8 cellular contexts compared by ENCODE assay signal in genomic region chr1:167629681-167630567, GRCh38. TPM values are rescaled to one million over a fixed set of nuclear protein-coding genes. Genes with fewer than 3 reads are reported as not detected.
DNase-seq lines count a peak whose midpoint lies in the region; ATAC-seq and TF ChIP-seq lines count a peak whose summit lies in the region.

A gene with protein sequence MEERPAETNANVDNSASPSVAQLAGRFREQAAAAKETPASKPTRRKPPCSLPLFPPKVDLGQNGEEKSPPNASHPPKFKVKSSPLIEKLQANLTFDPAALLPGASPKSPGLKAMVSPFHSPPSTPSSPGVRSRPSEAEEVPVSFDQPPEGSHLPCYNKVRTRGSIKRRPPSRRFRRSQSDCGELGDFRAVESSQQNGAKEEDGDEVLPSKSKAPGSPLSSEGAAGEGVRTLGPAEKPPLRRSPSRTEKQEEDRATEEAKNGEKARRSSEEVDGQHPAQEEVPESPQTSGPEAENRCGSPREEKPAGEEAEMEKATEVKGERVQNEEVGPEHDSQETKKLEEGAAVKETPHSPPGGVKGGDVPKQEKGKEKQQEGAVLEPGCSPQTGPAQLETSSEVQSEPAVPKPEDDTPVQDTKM (plus strand): TSS chr1:167630232. CDS start chr1:167630424, 192 bp downstream.

- no peaks in the 10 kb centered on the region for H3K9me3 ChIP-seq in CD8-positive, alpha-beta T cell (ENCODE audit: low read length)
- H3K9me3 ChIP-seq in liver (ENCODE audit: control insufficient read depth in 4 of 4, low read length in 3 of 4), result no peaks in the 10 kb centered on the region

- peaks cover 69% of the 10 kb centered on the region for H3K4me1 ChIP-seq in CD8-positive, alpha-beta T cell (ENCODE audit: insufficient read depth, low read length)
- H3K4me1 ChIP-seq in liver (ENCODE audit: control insufficient read depth in 4 of 4, insufficient read depth in 4 of 4, low read length in 3 of 4), result peaks cover 0 to 9% (median 4%) of the 10 kb centered on the region in 4 donors

- CTCF ChIA-PET in CD8-positive, alpha-beta T cell (lab: Charles Lee), result interaction anchor here (0.8 to 4.4 kb wide), 7 partner anchors 8 to 85 kb away, joined by 3 to 59 read pairs (median 5); no protein-coding TSS in a partner anchor

- peaks cover 37% of the 10 kb centered on the region for H3K36me3 Mint-ChIP-seq in CD8-positive, alpha-beta T cell

- peak in 6 of 7 experiments; percentile 47 to 78 (median 52) for DNase-seq in CD8-positive, alpha-beta T cell
- DNase-seq in UCSD-AML1 (lab: John Stamatoyannopoulos, UW; ENCODE audit: unreplicated experiment), result peak; percentile 51
- peak in 6 of 61 donors; percentile 17 to 55 (median 30) for DNase-seq in caudate nucleus (lab: John Stamatoyannopoulos, UW)
- peak in 2 of 3 donors; percentile 39 to 51 for DNase-seq in stimulated activated CD4-positive, alpha-beta T cell treated with anti-CD3 and anti-CD28 coated beads, TNF-alpha, amount 100 ng/mL, for 48 hours (ENCODE audit: low read depth in 3 of 3)

- H3K27me3 ChIP-seq in CD8-positive, alpha-beta T cell (ENCODE audit: insufficient read depth, low read length), result no peaks in the 10 kb centered on the region
- H3K27me3 ChIP-seq in liver (ENCODE audit: control insufficient read depth in 4 of 4, insufficient read depth in 4 of 4, low read length in 3 of 4), result no peaks in the 10 kb centered on the region

- peak within 1 kb of the TSS; percentile 97 for H3K27ac Mint-ChIP-seq in CD8-positive, alpha-beta T cell

- peaks cover 5% of the 10 kb centered on the region for H3K36me3 ChIP-seq in CD8-positive, alpha-beta T cell (ENCODE audit: insufficient read depth, low read length)
- H3K36me3 ChIP-seq in liver (ENCODE audit: control insufficient read depth in 4 of 4, insufficient read depth in 3 of 4, low read depth in 1 of 4, low read length in 3 of 4), result no peaks in the 10 kb centered on the region

- peak within 1 kb of the TSS; percentile 95 for H3K4me3 Mint-ChIP-seq in CD8-positive, alpha-beta T cell

- peak within 1 kb of the TSS; percentile 67 for H3K27ac ChIP-seq in CD8-positive, alpha-beta T cell (ENCODE audit: low read depth, low read length)
- H3K27ac ChIP-seq in caudate nucleus (ENCODE audit: low read depth, low read length) (peak within 1 kb of the TSS; percentile 80), liver (ENCODE audit: low read depth in 1 of 2, low read length in 2 of 2) (peak within 1 kb of the TSS; percentile 58 to 79)

- peak within 1 kb of the TSS; percentile 21 to 50 for H3K9ac ChIP-seq in liver (ENCODE audit: low read depth in 1 of 2, low read length in 2 of 2)

- intact Hi-C loops in CD8-positive, alpha-beta T cell (cut with DNase I, micrococcal nuclease), result loop anchor here (2.0 to 10.0 kb wide), 5 partner anchors 85 to 755 kb away; partner anchors contain the start of genes DCAF6 (in 1 of the 2), MPC2 (in 1 of the 2), POU2F1 (in 1 of the 2) and TADA1 (in 1 of the 2)

- 7% methylated on average over 62 of the region's 62 CpGs for WGBS in liver

- no peaks in the 10 kb centered on the region for H3K27me3 Mint-ChIP-seq in CD8-positive, alpha-beta T cell (ENCODE audit: low read depth)

- peaks cover 9% of the 10 kb centered on the region for H3K9me3 Mint-ChIP-seq in CD8-positive, alpha-beta T cell

- TF ChIP-seq RAD21 in liver (IDR thresholded peaks at IDR 0.05), result no peak

- peaks cover 76% of the 10 kb centered on the region for H3K4me1 Mint-ChIP-seq in CD8-positive, alpha-beta T cell (ENCODE audit: low read depth)

- POLR2A ChIA-PET in CD8-positive, alpha-beta T cell (lab: Charles Lee), result interaction anchor here (1.3 to 10.0 kb wide), 4 partner anchors 8 to 409 kb away, joined by 3 to 86 read pairs (median 22); partner anchors contain the start of gene POU2F1

- H3K4me3 ChIP-seq in CD8-positive, alpha-beta T cell (ENCODE audit: low read depth, low read length), result peak within 1 kb of the TSS; percentile 77
- H3K4me3 ChIP-seq in liver (ENCODE audit: low read depth in 1 of 3, low read length in 3 of 3), result peak within 1 kb of the TSS; percentile 50 to 67 (median 66)

- TF ChIP-seq CTCF in CD8-positive, alpha-beta T cell (IDR thresholded peaks at IDR 0.05), result no peak
- TF ChIP-seq CTCF in liver (IDR thresholded peaks at IDR 0.05; ENCODE audit: low read depth, low read length, missing input control), result no peak

- peak; percentile 13 for ATAC-seq in CD8-positive, alpha-beta T cell
- ATAC-seq in HG02973 (IDR thresholded peaks at IDR 0.05; ENCODE audit: unreplicated experiment), result peak; percentile 23
- ATAC-seq in GM21717 (IDR thresholded peaks at IDR 0.05; ENCODE audit: unreplicated experiment), result no peak
- no peak for ATAC-seq in GM21526 (IDR thresholded peaks at IDR 0.05; ENCODE audit: low FRiP score, unreplicated experiment)

TF ChIP-seq in liver, 16 proteins besides CTCF, POLR2A, EP300 and RAD21:
- TF ChIP-seq GABPA (IDR thresholded peaks at IDR 0.05 in 1 of 2, conservative IDR thresholded peaks at IDR 0.05 in 1 of 2), result no peak
- no peak for TF ChIP-seq HNF4A (conservative IDR thresholded peaks at IDR 0.05)
- TF ChIP-seq JUND (IDR thresholded peaks at IDR 0.05), result no peak
- TF ChIP-seq YY1 (IDR thresholded peaks at IDR 0.05), result no peak
- TF ChIP-seq HNF4G (IDR thresholded peaks at IDR 0.05), result no peak
- TF ChIP-seq NR2F2 (IDR thresholded peaks at IDR 0.05), result no peak

RNA-seq across cellular contexts. Expression of the gene that starts here (rescaled TPM):
- total RNA-seq in CD8-positive, alpha-beta T cell, result 10 to 100 TPM; 42.4 to 44.3 TPM
- 10 to 100 TPM in 1 of 2 donors, 1 to 10 TPM in 1; 8.3 to 15.0 TPM for total RNA-seq in liver
- 1 to 10 TPM; 3.1 to 3.8 TPM for polyA plus RNA-seq in liver

Comparison
In these comparisons a context has a peak if more than half of its experiments do, and no peak if none do; other contexts are left out.
1. ATAC-seq: peak in CD8-positive, alpha-beta T cell (single experiment) and HG02973 (single experiment); none in GM21717 (single experiment) and GM21526 (single experiment).
2. Peak in every context shown above with its lines, with median percentiles within 50 percentile points of each other: H3K27ac ChIP-seq.